1 cellular context compared by ENCODE assay signal in the genomic region with DNA sequence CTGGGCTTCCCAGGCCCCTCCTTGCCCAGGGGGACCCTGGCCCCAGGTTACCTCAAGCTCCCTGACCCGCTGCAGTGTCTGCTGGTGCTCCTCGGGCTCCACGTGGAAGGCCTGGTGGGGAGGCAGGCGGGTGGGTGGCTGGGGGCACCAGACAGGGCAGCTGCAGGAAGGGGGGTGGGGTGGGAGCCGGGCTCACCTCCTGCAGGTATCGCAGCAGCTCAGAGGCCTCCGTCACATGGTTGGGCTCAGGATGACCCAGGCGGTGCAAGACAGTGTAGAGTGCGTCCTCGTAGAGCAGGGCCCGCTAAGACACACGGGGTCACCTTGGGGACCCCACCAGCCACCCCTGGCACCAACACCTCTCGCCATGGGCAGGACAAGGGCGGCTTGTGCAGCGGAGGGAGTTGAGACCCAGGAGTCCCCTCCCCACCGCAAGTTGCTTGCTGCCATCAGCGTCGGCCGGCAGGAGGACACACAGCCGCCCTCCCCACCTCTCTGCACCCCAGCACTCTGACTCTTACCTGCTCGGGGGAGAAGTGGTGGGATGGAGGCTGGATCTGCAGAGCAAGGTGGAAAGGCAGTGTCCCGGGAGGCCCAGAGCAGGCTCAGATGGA.
TF ChIP-seq lines count a peak whose summit lies in the region.

No MANE protein-coding gene starts in this region.

TF ChIP-seq in K562, 482 proteins besides CTCF, POLR2A, EP300 and RAD21 (continued from another document):
- TF ChIP-seq, protein P1, sequence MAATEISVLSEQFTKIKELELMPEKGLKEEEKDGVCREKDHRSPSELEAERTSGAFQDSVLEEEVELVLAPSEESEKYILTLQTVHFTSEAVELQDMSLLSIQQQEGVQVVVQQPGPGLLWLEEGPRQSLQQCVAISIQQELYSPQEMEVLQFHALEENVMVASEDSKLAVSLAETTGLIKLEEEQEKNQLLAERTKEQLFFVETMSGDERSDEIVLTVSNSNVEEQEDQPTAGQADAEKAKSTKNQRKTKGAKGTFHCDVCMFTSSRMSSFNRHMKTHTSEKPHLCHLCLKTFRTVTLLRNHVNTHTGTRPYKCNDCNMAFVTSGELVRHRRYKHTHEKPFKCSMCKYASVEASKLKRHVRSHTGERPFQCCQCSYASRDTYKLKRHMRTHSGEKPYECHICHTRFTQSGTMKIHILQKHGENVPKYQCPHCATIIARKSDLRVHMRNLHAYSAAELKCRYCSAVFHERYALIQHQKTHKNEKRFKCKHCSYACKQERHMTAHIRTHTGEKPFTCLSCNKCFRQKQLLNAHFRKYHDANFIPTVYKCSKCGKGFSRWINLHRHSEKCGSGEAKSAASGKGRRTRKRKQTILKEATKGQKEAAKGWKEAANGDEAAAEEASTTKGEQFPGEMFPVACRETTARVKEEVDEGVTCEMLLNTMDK (IDR thresholded peaks at IDR 0.05; ENCODE audit: borderline replicate concordance, insufficient read depth, low read depth, low read length, poor library complexity, severe bottlenecking) = no peak
- TF ChIP-seq ZKSCAN1 (IDR thresholded peaks at IDR 0.05; ENCODE audit: low read depth, low read length) (no peak), MYC (IDR thresholded peaks at IDR 0.05; ENCODE audit: low read depth, low read length) (0 out of 2 replicates have a peak, but pooled peaks have one; percentile 13), MYC (CRISPR knock-in tag; IDR thresholded peaks at IDR 0.05; ENCODE audit: borderline replicate concordance, low read depth) (no peak), CBFB (CRISPR knock-in tag; IDR thresholded peaks at IDR 0.05) (peak; percentile 36; the same call in 1 of the 2 replicates), SETDB1 (IDR thresholded peaks at IDR 0.05; ENCODE audit: low read length) (no peak), ZNF217 (CRISPR knock-in tag; IDR thresholded peaks at IDR 0.05) (no peak), ZNF408 (CRISPR knock-in tag; IDR thresholded peaks at IDR 0.05; ENCODE audit: low read depth) (no peak), PRMT5 (CRISPR knock-in tag; IDR thresholded peaks at IDR 0.05) (no peak), ZBTB17 (CRISPR knock-in tag; IDR thresholded peaks at IDR 0.05) (no peak), ZNF780A (CRISPR knock-in tag; IDR thresholded peaks at IDR 0.05) (no peak), ZBTB1 (CRISPR knock-in tag; IDR thresholded peaks at IDR 0.05; ENCODE audit: borderline replicate concordance, low read depth) (0 out of 2 replicates have a peak, but pooled peaks have one; percentile 46), HDGF (IDR thresholded peaks at IDR 0.05) (no peak), CBX8 (IDR thresholded peaks at IDR 0.05; ENCODE audit: borderline replicate concordance, extremely low read depth, low read depth, low read length, poor library complexity, severe bottlenecking) (no peak), ZC3H4 (CRISPR knock-in tag; IDR thresholded peaks at IDR 0.05; ENCODE audit: borderline replicate concordance) (0 out of 2 replicates have a peak, but pooled peaks have one; percentile 38), NFE2 (IDR thresholded peaks at IDR 0.05; ENCODE audit: low read depth) (no peak), HCFC1 (IDR thresholded peaks at IDR 0.05; ENCODE audit: low read depth, low read length) (no peak), MCM5 (IDR thresholded peaks at IDR 0.05; ENCODE audit: low read depth) (no peak), ZBTB8A (IDR thresholded peaks at IDR 0.05; ENCODE audit: partially characterized antibody) (no peak), KLF1 (tag; IDR thresholded peaks at IDR 0.05) (no peak), ZNF444 (CRISPR knock-in tag; IDR thresholded peaks at IDR 0.05) (no peak), CBX3 (IDR thresholded peaks at IDR 0.05; ENCODE audit: borderline replicate concordance in 1 of 2, low read length in 2 of 2) (0 out of 3 replicates have a peak, but pooled peaks of 1 of the 2 experiments have one; percentile 20), ILF3 (IDR thresholded peaks at IDR 0.05; ENCODE audit: borderline replicate concordance) (no peak), BCOR (IDR thresholded peaks at IDR 0.05) (no peak), SIRT6 (IDR thresholded peaks at IDR 0.05; ENCODE audit: low read depth, low read length) (no peak), CBX5 (IDR thresholded peaks at IDR 0.05; ENCODE audit: borderline replicate concordance, low read depth) (no peak)
- TF ChIP-seq, protein P2, sequence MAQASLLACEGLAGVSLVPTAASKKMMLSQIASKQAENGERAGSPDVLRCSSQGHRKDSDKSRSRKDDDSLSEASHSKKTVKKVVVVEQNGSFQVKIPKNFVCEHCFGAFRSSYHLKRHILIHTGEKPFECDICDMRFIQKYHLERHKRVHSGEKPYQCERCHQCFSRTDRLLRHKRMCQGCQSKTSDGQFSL (CRISPR knock-in tag; IDR thresholded peaks at IDR 0.05) = no peak
- TF ChIP-seq, protein P2 (tag; IDR thresholded peaks at IDR 0.05) = no peak
- TF ChIP-seq, protein P3, sequence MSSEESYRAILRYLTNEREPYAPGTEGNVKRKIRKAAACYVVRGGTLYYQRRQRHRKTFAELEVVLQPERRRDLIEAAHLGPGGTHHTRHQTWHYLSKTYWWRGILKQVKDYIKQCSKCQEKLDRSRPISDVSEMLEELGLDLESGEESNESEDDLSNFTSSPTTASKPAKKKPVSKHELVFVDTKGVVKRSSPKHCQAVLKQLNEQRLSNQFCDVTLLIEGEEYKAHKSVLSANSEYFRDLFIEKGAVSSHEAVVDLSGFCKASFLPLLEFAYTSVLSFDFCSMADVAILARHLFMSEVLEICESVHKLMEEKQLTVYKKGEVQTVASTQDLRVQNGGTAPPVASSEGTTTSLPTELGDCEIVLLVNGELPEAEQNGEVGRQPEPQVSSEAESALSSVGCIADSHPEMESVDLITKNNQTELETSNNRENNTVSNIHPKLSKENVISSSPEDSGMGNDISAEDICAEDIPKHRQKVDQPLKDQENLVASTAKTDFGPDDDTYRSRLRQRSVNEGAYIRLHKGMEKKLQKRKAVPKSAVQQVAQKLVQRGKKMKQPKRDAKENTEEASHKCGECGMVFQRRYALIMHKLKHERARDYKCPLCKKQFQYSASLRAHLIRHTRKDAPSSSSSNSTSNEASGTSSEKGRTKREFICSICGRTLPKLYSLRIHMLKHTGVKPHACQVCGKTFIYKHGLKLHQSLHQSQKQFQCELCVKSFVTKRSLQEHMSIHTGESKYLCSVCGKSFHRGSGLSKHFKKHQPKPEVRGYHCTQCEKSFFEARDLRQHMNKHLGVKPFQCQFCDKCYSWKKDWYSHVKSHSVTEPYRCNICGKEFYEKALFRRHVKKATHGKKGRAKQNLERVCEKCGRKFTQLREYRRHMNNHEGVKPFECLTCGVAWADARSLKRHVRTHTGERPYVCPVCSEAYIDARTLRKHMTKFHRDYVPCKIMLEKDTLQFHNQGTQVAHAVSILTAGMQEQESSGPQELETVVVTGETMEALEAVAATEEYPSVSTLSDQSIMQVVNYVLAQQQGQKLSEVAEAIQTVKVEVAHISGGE (CRISPR knock-in tag; IDR thresholded peaks at IDR 0.05) = no peak
- TF ChIP-seq, protein P4, sequence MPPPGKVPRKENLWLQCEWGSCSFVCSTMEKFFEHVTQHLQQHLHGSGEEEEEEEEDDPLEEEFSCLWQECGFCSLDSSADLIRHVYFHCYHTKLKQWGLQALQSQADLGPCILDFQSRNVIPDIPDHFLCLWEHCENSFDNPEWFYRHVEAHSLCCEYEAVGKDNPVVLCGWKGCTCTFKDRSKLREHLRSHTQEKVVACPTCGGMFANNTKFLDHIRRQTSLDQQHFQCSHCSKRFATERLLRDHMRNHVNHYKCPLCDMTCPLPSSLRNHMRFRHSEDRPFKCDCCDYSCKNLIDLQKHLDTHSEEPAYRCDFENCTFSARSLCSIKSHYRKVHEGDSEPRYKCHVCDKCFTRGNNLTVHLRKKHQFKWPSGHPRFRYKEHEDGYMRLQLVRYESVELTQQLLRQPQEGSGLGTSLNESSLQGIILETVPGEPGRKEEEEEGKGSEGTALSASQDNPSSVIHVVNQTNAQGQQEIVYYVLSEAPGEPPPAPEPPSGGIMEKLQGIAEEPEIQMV (tag; conservative IDR thresholded peaks at IDR 0.05; ENCODE audit: low read depth) = no peak
- TF ChIP-seq, protein P5, sequence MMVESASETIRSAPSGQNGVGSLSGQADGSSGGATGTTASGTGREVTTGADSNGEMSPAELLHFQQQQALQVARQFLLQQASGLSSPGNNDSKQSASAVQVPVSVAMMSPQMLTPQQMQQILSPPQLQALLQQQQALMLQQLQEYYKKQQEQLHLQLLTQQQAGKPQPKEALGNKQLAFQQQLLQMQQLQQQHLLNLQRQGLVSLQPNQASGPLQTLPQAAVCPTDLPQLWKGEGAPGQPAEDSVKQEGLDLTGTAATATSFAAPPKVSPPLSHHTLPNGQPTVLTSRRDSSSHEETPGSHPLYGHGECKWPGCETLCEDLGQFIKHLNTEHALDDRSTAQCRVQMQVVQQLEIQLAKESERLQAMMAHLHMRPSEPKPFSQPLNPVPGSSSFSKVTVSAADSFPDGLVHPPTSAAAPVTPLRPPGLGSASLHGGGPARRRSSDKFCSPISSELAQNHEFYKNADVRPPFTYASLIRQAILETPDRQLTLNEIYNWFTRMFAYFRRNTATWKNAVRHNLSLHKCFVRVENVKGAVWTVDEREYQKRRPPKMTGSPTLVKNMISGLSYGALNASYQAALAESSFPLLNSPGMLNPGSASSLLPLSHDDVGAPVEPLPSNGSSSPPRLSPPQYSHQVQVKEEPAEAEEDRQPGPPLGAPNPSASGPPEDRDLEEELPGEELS (CRISPR knock-in tag; IDR thresholded peaks at IDR 0.05; ENCODE audit: borderline replicate concordance) = 0 out of 2 replicates have a peak, but pooled peaks have one; percentile 20
- TF ChIP-seq, protein P6, sequence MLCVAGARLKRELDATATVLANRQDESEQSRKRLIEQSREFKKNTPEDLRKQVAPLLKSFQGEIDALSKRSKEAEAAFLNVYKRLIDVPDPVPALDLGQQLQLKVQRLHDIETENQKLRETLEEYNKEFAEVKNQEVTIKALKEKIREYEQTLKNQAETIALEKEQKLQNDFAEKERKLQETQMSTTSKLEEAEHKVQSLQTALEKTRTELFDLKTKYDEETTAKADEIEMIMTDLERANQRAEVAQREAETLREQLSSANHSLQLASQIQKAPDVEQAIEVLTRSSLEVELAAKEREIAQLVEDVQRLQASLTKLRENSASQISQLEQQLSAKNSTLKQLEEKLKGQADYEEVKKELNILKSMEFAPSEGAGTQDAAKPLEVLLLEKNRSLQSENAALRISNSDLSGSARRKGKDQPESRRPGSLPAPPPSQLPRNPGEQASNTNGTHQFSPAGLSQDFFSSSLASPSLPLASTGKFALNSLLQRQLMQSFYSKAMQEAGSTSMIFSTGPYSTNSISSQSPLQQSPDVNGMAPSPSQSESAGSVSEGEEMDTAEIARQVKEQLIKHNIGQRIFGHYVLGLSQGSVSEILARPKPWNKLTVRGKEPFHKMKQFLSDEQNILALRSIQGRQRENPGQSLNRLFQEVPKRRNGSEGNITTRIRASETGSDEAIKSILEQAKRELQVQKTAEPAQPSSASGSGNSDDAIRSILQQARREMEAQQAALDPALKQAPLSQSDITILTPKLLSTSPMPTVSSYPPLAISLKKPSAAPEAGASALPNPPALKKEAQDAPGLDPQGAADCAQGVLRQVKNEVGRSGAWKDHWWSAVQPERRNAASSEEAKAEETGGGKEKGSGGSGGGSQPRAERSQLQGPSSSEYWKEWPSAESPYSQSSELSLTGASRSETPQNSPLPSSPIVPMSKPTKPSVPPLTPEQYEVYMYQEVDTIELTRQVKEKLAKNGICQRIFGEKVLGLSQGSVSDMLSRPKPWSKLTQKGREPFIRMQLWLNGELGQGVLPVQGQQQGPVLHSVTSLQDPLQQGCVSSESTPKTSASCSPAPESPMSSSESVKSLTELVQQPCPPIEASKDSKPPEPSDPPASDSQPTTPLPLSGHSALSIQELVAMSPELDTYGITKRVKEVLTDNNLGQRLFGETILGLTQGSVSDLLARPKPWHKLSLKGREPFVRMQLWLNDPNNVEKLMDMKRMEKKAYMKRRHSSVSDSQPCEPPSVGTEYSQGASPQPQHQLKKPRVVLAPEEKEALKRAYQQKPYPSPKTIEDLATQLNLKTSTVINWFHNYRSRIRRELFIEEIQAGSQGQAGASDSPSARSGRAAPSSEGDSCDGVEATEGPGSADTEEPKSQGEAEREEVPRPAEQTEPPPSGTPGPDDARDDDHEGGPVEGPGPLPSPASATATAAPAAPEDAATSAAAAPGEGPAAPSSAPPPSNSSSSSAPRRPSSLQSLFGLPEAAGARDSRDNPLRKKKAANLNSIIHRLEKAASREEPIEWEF (CRISPR knock-in tag; IDR thresholded peaks at IDR 0.05) = no peak
- TF ChIP-seq, protein P7, sequence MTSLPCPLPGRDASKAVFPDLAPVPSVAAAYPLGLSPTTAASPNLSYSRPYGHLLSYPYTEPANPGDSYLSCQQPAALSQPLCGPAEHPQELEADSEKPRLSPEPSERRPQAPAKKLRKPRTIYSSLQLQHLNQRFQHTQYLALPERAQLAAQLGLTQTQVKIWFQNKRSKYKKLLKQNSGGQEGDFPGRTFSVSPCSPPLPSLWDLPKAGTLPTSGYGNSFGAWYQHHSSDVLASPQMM (CRISPR knock-in tag; IDR thresholded peaks at IDR 0.05) = no peak
- TF ChIP-seq, protein P8, sequence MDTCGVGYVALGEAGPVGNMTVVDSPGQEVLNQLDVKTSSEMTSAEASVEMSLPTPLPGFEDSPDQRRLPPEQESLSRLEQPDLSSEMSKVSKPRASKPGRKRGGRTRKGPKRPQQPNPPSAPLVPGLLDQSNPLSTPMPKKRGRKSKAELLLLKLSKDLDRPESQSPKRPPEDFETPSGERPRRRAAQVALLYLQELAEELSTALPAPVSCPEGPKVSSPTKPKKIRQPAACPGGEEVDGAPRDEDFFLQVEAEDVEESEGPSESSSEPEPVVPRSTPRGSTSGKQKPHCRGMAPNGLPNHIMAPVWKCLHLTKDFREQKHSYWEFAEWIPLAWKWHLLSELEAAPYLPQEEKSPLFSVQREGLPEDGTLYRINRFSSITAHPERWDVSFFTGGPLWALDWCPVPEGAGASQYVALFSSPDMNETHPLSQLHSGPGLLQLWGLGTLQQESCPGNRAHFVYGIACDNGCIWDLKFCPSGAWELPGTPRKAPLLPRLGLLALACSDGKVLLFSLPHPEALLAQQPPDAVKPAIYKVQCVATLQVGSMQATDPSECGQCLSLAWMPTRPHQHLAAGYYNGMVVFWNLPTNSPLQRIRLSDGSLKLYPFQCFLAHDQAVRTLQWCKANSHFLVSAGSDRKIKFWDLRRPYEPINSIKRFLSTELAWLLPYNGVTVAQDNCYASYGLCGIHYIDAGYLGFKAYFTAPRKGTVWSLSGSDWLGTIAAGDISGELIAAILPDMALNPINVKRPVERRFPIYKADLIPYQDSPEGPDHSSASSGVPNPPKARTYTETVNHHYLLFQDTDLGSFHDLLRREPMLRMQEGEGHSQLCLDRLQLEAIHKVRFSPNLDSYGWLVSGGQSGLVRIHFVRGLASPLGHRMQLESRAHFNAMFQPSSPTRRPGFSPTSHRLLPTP (IDR thresholded peaks at IDR 0.05; ENCODE audit: borderline replicate concordance, extremely low read depth, insufficient read length) = no peak
